1 cellular context compared by ENCODE assay signal in genomic region chr12:116089080-116089479, GRCh38.
TF ChIP-seq lines count a peak whose summit lies in the region.

No MANE protein-coding gene starts in this region.

TF ChIP-seq in HEK293, 187 proteins besides CTCF, POLR2A, EP300 and RAD21:
- TF ChIP-seq ZNF639 (tag by site-specific recombination; IDR thresholded peaks at IDR 0.05), result no peak
- peak; percentile 50; the same call in 1 of the 2 replicates for TF ChIP-seq ZNF121 (tag by site-specific recombination; IDR thresholded peaks at IDR 0.05)
